In the genomic region with DNA sequence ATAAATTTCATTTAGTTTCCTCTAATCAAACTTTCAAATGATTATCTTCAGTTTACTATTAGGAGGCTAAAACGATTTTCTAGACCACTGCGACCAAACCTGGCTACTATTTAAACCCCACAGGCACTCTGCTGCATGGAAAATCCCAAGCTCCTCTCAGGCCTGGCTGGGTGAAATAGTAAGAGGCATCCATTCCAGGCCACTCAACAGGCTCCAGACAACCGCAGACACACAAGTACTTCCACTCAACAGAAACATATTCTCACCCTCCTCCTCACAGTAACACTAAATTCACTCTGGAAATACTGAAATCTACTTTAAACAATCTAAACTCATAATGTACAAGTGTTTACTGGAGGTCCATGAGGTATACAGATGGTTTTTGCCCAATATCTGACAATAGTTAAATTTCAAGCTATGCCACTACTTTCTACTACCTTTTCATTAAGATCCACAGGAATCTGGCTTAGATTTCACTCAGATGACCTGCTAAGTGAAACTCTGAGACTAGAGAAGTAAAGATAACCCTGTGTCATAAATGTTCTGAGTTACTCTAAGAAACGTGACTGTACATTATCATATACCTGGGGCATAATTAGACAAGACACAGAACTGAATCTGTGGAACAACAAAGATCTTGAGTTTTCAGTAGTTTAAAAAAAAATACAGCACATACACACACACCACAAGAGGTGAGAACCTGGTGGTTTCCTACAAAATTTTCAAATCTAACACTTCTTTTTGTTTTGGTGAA, we compare ENCODE assay signal across 23 cellular contexts. TPM values are rescaled to one million over a fixed set of nuclear protein-coding genes. Genes with fewer than 3 reads are reported as not detected.
A peak's percentile ranks its signal among the peaks of the same experiment; 100 is the strongest.
DNase-seq lines count a peak whose midpoint lies in the region; ATAC-seq and TF ChIP-seq lines count a peak whose summit lies in the region.
"Had no signal": no experiment of that assay in that cellular context is flagged by ENCODE, and none has a peak within 500 bp of the region (broad histone marks: within the 10 kb centered on the region; RNA-seq: fewer than 3 reads in every experiment).

No MANE protein-coding gene starts in this region.

- H3K27ac Mint-ChIP-seq in MCF 10A (ENCODE audit: low read depth, unreplicated experiment) (peak overlapping the region; percentile 50), type B pancreatic cell (peak overlapping the region; percentile 30)
- H3K27ac Mint-ChIP-seq: activated naive CD8-positive, alpha-beta T cell; T-helper 1 cell treated with Interleukin-12 subunit alpha and Interleukin-12 subunit beta and Interleukin-4 antibody, amounts not matched to agents 30 μg/mL and 1 μg/mL, for 36 hours had no signal

- in situ Hi-C loops in mammary epithelial cell (cut with MboI; ENCODE audit: low sequenced_read_pairs in 2 of 2), result no loop called here

- intact Hi-C loops in MCF 10A (cut with micrococcal nuclease) (no loop called here), mammary epithelial cell (cut with micrococcal nuclease) (loop anchor here (5.0 kb wide), 1 partner anchor 562 kb away; a partner anchor contains a TSS), left ventricle myocardium superior (cut with micrococcal nuclease) (loop anchor here (5.0 kb wide), 1 partner anchor 292 kb away; a partner anchor contains a TSS)

- no peaks in the 10 kb centered on the region for H3K9me2 ChIP-seq in SK-N-SH

- no peak for TF ChIP-seq CTCF in MCF 10A (IDR thresholded peaks at IDR 0.05; ENCODE audit: unreplicated experiment)
- no peak for TF ChIP-seq CTCF in mammary epithelial cell (conservative IDR thresholded peaks at IDR 0.05 in 1 of 2, IDR thresholded peaks at IDR 0.05 in 1 of 2; ENCODE audit: extremely low read depth in 1 of 2, insufficient read depth in 1 of 2, low read depth in 1 of 2, low read length in 2 of 2)
- no peak for TF ChIP-seq CTCF in SK-N-SH (IDR thresholded peaks at IDR 0.05)
- no peak for TF ChIP-seq CTCF in type B pancreatic cell (conservative IDR thresholded peaks at IDR 0.05)

- no peak for TF ChIP-seq RAD21 in SK-N-SH (IDR thresholded peaks at IDR 0.05; ENCODE audit: low read length)

- dilution Hi-C loops in mammary epithelial cell (cut with HindIII; ENCODE audit: low sequenced_read_pairs), result no loop called here

- H2AFZ ChIP-seq in mammary epithelial cell (ENCODE audit: low read depth, low read length) (no peak overlapping the region), SK-N-SH (ENCODE audit: low read depth) (no peak overlapping the region)

- H3K4me3 Mint-ChIP-seq in MCF 10A (ENCODE audit: unreplicated experiment), result no peak overlapping the region
- no peak overlapping the region for H3K4me3 Mint-ChIP-seq in type B pancreatic cell
- H3K4me3 Mint-ChIP-seq: activated naive CD8-positive, alpha-beta T cell; brain; CD14-positive monocyte; neural crest cell; T-helper 1 cell treated with Interleukin-12 subunit alpha and Interleukin-12 subunit beta and Interleukin-4 antibody, amounts not matched to agents 30 μg/mL and 1 μg/mL, for 36 hours had no signal

- H3K9me3 ChIP-seq in mammary epithelial cell (replicated peaks; ENCODE audit: insufficient read depth, low read length), result no peaks in the 10 kb centered on the region
- no peaks in the 10 kb centered on the region for H3K9me3 ChIP-seq in SK-N-SH
- H3K9me3 ChIP-seq: spleen had no signal

- H3K4me1 Mint-ChIP-seq in MCF 10A (ENCODE audit: insufficient read depth, unreplicated experiment) (no peaks in the 10 kb centered on the region), type B pancreatic cell (ENCODE audit: unreplicated experiment) (peaks cover 6% of the 10 kb centered on the region)

- no peaks in the 10 kb centered on the region for H3K9me3 Mint-ChIP-seq in MCF 10A (ENCODE audit: unreplicated experiment)
- H3K9me3 Mint-ChIP-seq in type B pancreatic cell, result no peaks in the 10 kb centered on the region
- H3K9me3 Mint-ChIP-seq: brain; CD14-positive monocyte; neural crest cell; T-helper 1 cell treated with Interleukin-12 subunit alpha and Interleukin-12 subunit beta and Interleukin-4 antibody, amounts not matched to agents 30 μg/mL and 1 μg/mL, for 36 hours had no signal

- ATAC-seq in left ventricle myocardium superior, result peak; percentile 60
- ATAC-seq: foreskin keratinocyte had no signal

- no peak for TF ChIP-seq EP300 in SK-N-SH (IDR thresholded peaks at IDR 0.05; ENCODE audit: borderline replicate concordance in 1 of 2, low read depth in 1 of 2, low read length in 1 of 2)

- no peak overlapping the region for H3K4me3 ChIP-seq in mammary epithelial cell (replicated peaks in 1 of 3; ENCODE audit: insufficient read depth in 1 of 3, low read depth in 2 of 3, low read length in 3 of 3)
- no peak overlapping the region for H3K4me3 ChIP-seq in SK-N-SH (ENCODE audit: low read depth in 2 of 2, low read length in 1 of 2)
- H3K4me3 ChIP-seq: spleen had no signal

- POLR2A ChIA-PET in MCF 10A (lab: Yijun Ruan, JAX) (interaction anchor here (0.8 to 2.3 kb wide), 4 partner anchors 10 to 77 kb away, joined by 3 to 10 read pairs (median 4); a partner anchor contains a TSS), SK-N-SH (lab: Yijun Ruan, JAX) (interaction anchor here (0.6 to 1.4 kb wide), 2 partner anchors 11 to 292 kb away, joined by 5 to 8 read pairs; no protein-coding TSS in a partner anchor)

- peaks cover 72% of the 10 kb centered on the region for H3K79me2 ChIP-seq in mammary epithelial cell (ENCODE audit: insufficient read depth, low read length)
- H3K79me2 ChIP-seq in SK-N-SH (ENCODE audit: insufficient read depth), result peaks cover 82% of the 10 kb centered on the region

- H3K27me3 ChIP-seq in mammary epithelial cell (ENCODE audit: insufficient read depth, low read length), result no peaks in the 10 kb centered on the region
- H3K27me3 ChIP-seq in SK-N-SH (ENCODE audit: insufficient read depth), result no peaks in the 10 kb centered on the region
- H3K27me3 ChIP-seq: foreskin keratinocyte, spleen had no signal

- H3K36me3 Mint-ChIP-seq in MCF 10A (ENCODE audit: insufficient read depth, unreplicated experiment) (peaks cover 23% of the 10 kb centered on the region), type B pancreatic cell (peaks cover 8% of the 10 kb centered on the region)

- no peaks in the 10 kb centered on the region for H4K20me1 ChIP-seq in mammary epithelial cell (ENCODE audit: insufficient read depth, low read length)
- H4K20me1 ChIP-seq in SK-N-SH (ENCODE audit: insufficient read depth), result 0 out of 2 replicates have a peak, but pooled peaks cover 9% of the 10 kb centered on the region

- H3K27me3 Mint-ChIP-seq in MCF 10A (ENCODE audit: insufficient read depth, unreplicated experiment) (no peaks in the 10 kb centered on the region), type B pancreatic cell (no peaks in the 10 kb centered on the region)
- H3K27me3 Mint-ChIP-seq: activated naive CD8-positive, alpha-beta T cell; brain had no signal

- no peak overlapping the region for H3K9ac ChIP-seq in mammary epithelial cell (ENCODE audit: insufficient read depth, low read length)
- H3K9ac ChIP-seq in SK-N-SH, result no peak overlapping the region

- peaks cover 7% of the 10 kb centered on the region for H3F3A ChIP-seq in SK-N-SH (replicated peaks; ENCODE audit: insufficient read depth)

- no peak overlapping the region for H3K4me2 ChIP-seq in mammary epithelial cell (ENCODE audit: insufficient read depth, low read depth, low read length)
- no peak overlapping the region for H3K4me2 ChIP-seq in SK-N-SH

- DNase-seq in MCF 10A (ENCODE audit: unreplicated experiment) (no peak), mammary epithelial cell (no peak), SK-N-SH (no peak), left ventricle myocardium superior (no peak), type B pancreatic cell (ENCODE audit: extremely low spot score, unreplicated experiment) (no peak), dermis blood vessel endothelial cell (no peak), NCI-H2107 treated with DMSO at 0.1 percent for 48 hours (lab: John Stamatoyannopoulos, UW; ENCODE audit: unreplicated experiment) (no peak), NCI-H2171 (lab: John Stamatoyannopoulos, UW) (no peak)
- DNase-seq: activated T-cell treated with anti-CD3 and anti-CD28 coated beads for 4 hours; cortex of kidney; foreskin keratinocyte; hippocampal formation; kidney; NCI-H1105; NCI-H526; SHP77 treated with DMSO at 0.1 percent for 48 hours; spleen; stimulated activated CD4-positive, alpha-beta T cell treated with anti-CD3 and anti-CD28 coated beads, Interleukin-4, amount 100 ng/mL, for 4 hours had no signal

- peaks cover 8% of the 10 kb centered on the region for H3K36me3 ChIP-seq in mammary epithelial cell (ENCODE audit: insufficient read depth, low read length)
- peaks cover 12 to 18% of the 10 kb centered on the region in 2 experiments for H3K36me3 ChIP-seq in SK-N-SH (replicated peaks in 1 of 2; ENCODE audit: control insufficient read depth in 1 of 2, insufficient read depth in 2 of 2, low read length in 1 of 2)

- H3K4me1 ChIP-seq in mammary epithelial cell (ENCODE audit: insufficient read depth, low read length), result no peaks in the 10 kb centered on the region
- H3K4me1 ChIP-seq in SK-N-SH (ENCODE audit: control insufficient read depth in 1 of 2, insufficient read depth in 2 of 2, low read depth in 1 of 2, low read length in 1 of 2), result peaks cover 4 to 16% of the 10 kb centered on the region in 2 experiments; a peak in 1 of 4 replicates

- CTCF ChIA-PET in MCF 10A (lab: Yijun Ruan, JAX), result interaction anchor here (0.6 to 2.5 kb wide), 4 partner anchors 96 to 292 kb away, joined by 3 to 18 read pairs (median 4); no protein-coding TSS in a partner anchor
- CTCF ChIA-PET in mammary epithelial cell (lab: Charles Lee; ENCODE audit: low non-redundant PET), result no interaction called here
- CTCF ChIA-PET in SK-N-SH (lab: Yijun Ruan, JAX), result interaction anchor here (1.1 to 12.1 kb wide), 6 partner anchors 8 to 293 kb away, joined by 3 to 255 read pairs (median 5); a partner anchor contains a TSS

- H3K27ac ChIP-seq in mammary epithelial cell (ENCODE audit: insufficient read depth, low read depth, low read length), result no peak overlapping the region
- peak overlapping the region in 1 of 2 experiments; percentile 20; a peak in 2 of 4 replicates for H3K27ac ChIP-seq in SK-N-SH (ENCODE audit: low read depth in 2 of 2, low read length in 1 of 2)
- H3K27ac ChIP-seq: foreskin keratinocyte, spleen had no signal

- BruUV-seq in MCF 10A (replicated peaks; lab: Mats Ljungman, UMichigan), result no TSS peak
- no TSS peak for BruUV-seq in mammary epithelial cell (replicated peaks; lab: Mats Ljungman, UMichigan)

- WGBS in mammary epithelial cell (ENCODE audit: low coverage, missing lambda C conversion rate), result 87% methylated on average over 4 of the region's 4 CpGs
- WGBS in SK-N-SH (ENCODE audit: low lambda C conversion rate), result 67% methylated on average over 4 of the region's 4 CpGs

RNA-seq across cellular contexts. Expression of a gene that starts 10.4 kb away (rescaled TPM):
- total RNA-seq in MCF 10A (2022) (43.5 and 55.0 TPM in 2 replicates), mammary epithelial cell (100 to 1,000 TPM in 1 of 2 donors, 10 to 100 TPM in 1; 48.3 to 112 TPM), left ventricle myocardium superior (35.4 TPM), type B pancreatic cell (ENCODE audit: low replicate concordance) (62.1 and 68.0 TPM in 2 replicates), dermis blood vessel endothelial cell (15.0 and 19.0 TPM in 2 replicates)
- polyA plus RNA-seq in mammary epithelial cell (30.6 TPM), SK-N-SH (2012; rRNA removed) (14.8 and 16.8 TPM in 2 replicates)
- polyA minus RNA-seq in mammary epithelial cell, result 221 TPM
- 8.1 and 10.3 TPM in 2 replicates for polyA plus RNA-seq in SK-N-SH (2012; cell fraction: cytosol; rRNA removed)
- 20.9 and 34.6 TPM in 2 replicates for polyA plus RNA-seq in SK-N-SH (2012; cell fraction: nucleus; rRNA removed)

RNA-seq across cellular contexts. Expression of a gene that starts 28.1 kb away (rescaled TPM):
- total RNA-seq in MCF 10A (2022) (28.4 and 31.6 TPM in 2 replicates), mammary epithelial cell (10 to 100 TPM; 24.2 to 41.1 TPM), left ventricle myocardium superior (2.3 TPM), type B pancreatic cell (ENCODE audit: low replicate concordance) (15.0 and 19.3 TPM in 2 replicates), dermis blood vessel endothelial cell (17.0 and 17.9 TPM in 2 replicates)
- polyA plus RNA-seq in mammary epithelial cell (62.5 TPM), SK-N-SH (2012; rRNA removed) (31.7 and 34.4 TPM in 2 replicates)
- 86.8 TPM for polyA minus RNA-seq in mammary epithelial cell
- polyA plus RNA-seq in SK-N-SH (2012; cell fraction: cytosol; rRNA removed), result 27.5 and 33.4 TPM in 2 replicates
- polyA plus RNA-seq in SK-N-SH (2012; cell fraction: nucleus; rRNA removed), result 20.3 and 20.8 TPM in 2 replicates

RNA-seq across cellular contexts. Expression of a gene that starts 47.8 kb away (rescaled TPM):
- total RNA-seq in MCF 10A (2022), result 19.5 and 24.1 TPM in 2 replicates
- 10 to 100 TPM; 17.0 to 31.4 TPM for total RNA-seq in mammary epithelial cell
- polyA plus RNA-seq in mammary epithelial cell, result 31.1 TPM
- 102 TPM for polyA minus RNA-seq in mammary epithelial cell
- polyA plus RNA-seq in SK-N-SH (2012; rRNA removed), result 10.7 and 12.5 TPM in 2 replicates
- polyA plus RNA-seq in SK-N-SH (2012; cell fraction: cytosol; rRNA removed), result 5.6 and 8.4 TPM in 2 replicates
- 13.3 and 15.9 TPM in 2 replicates for polyA plus RNA-seq in SK-N-SH (2012; cell fraction: nucleus; rRNA removed)
- total RNA-seq in left ventricle myocardium superior, result 14.1 TPM
- total RNA-seq in type B pancreatic cell (ENCODE audit: low replicate concordance), result 26.1 and 34.5 TPM in 2 replicates
- 12.9 and 18.3 TPM in 2 replicates for total RNA-seq in dermis blood vessel endothelial cell
